ENCODE assay signal across 6 cellular contexts in the genomic region with DNA sequence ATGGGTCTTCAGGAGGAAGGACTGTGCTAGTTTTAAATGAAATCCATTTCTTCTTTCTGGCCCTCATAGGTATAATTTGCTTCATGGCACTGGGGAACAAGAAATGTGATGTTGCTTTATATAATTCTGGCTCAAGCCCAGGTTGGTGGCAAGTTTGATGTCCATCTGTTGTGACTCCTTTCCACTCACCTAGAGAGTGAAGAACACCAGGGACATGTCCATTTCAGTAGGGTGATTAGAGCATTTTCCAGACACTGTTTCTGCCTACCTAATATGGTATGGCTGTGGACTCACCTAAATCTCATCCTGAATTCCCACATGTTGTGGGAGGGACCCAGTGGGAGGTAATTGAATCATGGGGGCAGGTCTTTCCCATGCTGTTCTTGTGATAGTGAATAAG.
"Had no signal": no experiment of that assay in that cellular context is flagged by ENCODE, and none has a peak within 500 bp of the region (broad histone marks: within the 10 kb centered on the region; RNA-seq: fewer than 3 reads in every experiment).

No MANE protein-coding gene starts in this region.

- DNase-seq: IMR-90, KBM-7, KG1 had no signal

- ATAC-seq: HepG2, K562 had no signal

- H3K4me3 ChIP-seq: K562 had no signal

- H3K27ac ChIP-seq: HL-60 had no signal
